ENCODE assay signal across 1 cellular context in the genomic region with DNA sequence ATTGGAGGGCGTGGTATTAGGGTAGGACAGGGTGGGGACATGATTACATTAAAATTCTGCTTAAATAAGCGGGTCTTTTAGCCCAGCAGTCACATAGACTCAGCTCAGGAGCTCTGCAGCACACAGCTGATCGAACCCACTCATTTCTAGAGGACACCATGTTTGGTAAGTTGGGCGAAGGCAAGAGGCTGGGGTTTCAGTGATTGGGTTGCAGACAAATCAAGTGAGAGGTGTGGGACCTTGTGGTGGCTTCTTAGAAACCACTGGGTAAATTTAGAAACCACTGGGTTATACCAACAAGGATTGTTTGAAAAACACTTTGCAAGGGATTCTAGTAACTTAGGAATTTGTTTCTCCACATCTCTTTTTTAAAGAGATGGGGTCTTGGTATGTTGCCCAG.
TF ChIP-seq lines count a peak whose summit lies in the region.

A gene with protein sequence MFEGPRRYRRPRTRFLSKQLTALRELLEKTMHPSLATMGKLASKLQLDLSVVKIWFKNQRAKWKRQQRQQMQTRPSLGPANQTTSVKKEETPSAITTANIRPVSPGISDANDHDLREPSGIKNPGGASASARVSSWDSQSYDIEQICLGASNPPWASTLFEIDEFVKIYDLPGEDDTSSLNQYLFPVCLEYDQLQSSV (plus strand): TSS at position 92 of the 400 bp plus-strand sequence. CDS start 67 bp downstream, at position 159.

TF ChIP-seq in GM23338, 12 proteins besides CTCF, POLR2A, EP300 and RAD21 (continued from another document):
- TF ChIP-seq, protein P1, sequence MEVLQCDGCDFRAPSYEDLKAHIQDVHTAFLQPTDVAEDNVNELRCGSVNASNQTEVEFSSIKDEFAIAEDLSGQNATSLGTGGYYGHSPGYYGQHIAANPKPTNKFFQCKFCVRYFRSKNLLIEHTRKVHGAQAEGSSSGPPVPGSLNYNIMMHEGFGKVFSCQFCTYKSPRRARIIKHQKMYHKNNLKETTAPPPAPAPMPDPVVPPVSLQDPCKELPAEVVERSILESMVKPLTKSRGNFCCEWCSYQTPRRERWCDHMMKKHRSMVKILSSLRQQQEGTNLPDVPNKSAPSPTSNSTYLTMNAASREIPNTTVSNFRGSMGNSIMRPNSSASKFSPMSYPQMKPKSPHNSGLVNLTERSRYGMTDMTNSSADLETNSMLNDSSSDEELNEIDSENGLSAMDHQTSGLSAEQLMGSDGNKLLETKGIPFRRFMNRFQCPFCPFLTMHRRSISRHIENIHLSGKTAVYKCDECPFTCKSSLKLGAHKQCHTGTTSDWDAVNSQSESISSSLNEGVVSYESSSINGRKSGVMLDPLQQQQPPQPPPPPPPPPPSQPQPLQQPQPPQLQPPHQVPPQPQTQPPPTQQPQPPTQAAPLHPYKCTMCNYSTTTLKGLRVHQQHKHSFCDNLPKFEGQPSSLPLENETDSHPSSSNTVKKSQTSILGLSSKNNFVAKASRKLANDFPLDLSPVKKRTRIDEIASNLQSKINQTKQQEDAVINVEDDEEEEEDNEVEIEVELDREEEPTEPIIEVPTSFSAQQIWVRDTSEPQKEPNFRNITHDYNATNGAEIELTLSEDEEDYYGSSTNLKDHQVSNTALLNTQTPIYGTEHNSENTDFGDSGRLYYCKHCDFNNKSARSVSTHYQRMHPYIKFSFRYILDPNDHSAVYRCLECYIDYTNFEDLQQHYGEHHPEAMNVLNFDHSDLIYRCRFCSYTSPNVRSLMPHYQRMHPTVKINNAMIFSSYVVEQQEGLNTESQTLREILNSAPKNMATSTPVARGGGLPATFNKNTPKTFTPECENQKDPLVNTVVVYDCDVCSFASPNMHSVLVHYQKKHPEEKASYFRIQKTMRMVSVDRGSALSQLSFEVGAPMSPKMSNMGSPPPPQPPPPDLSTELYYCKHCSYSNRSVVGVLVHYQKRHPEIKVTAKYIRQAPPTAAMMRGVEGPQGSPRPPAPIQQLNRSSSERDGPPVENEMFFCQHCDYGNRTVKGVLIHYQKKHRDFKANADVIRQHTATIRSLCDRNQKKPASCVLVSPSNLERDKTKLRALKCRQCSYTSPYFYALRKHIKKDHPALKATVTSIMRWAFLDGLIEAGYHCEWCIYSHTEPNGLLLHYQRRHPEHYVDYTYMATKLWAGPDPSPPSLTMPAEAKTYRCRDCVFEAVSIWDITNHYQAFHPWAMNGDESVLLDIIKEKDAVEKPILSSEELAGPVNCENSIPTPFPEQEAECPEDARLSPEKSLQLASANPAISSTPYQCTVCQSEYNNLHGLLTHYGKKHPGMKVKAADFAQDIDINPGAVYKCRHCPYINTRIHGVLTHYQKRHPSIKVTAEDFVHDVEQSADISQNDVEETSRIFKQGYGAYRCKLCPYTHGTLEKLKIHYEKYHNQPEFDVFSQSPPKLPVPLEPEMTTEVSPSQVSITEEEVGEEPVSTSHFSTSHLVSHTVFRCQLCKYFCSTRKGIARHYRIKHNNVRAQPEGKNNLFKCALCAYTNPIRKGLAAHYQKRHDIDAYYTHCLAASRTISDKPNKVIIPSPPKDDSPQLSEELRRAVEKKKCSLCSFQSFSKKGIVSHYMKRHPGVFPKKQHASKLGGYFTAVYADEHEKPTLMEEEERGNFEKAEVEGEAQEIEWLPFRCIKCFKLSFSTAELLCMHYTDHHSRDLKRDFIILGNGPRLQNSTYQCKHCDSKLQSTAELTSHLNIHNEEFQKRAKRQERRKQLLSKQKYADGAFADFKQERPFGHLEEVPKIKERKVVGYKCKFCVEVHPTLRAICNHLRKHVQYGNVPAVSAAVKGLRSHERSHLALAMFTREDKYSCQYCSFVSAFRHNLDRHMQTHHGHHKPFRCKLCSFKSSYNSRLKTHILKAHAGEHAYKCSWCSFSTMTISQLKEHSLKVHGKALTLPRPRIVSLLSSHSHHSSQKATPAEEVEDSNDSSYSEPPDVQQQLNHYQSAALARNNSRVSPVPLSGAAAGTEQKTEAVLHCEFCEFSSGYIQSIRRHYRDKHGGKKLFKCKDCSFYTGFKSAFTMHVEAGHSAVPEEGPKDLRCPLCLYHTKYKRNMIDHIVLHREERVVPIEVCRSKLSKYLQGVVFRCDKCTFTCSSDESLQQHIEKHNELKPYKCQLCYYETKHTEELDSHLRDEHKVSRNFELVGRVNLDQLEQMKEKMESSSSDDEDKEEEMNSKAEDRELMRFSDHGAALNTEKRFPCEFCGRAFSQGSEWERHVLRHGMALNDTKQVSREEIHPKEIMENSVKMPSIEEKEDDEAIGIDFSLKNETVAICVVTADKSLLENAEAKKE (CRISPR knock-in tag; IDR thresholded peaks at IDR 0.05): no peak
- TF ChIP-seq EZH2phosphoT487 (IDR thresholded peaks at IDR 0.05; ENCODE audit: unreplicated experiment): no peak
- TF ChIP-seq, protein P2, sequence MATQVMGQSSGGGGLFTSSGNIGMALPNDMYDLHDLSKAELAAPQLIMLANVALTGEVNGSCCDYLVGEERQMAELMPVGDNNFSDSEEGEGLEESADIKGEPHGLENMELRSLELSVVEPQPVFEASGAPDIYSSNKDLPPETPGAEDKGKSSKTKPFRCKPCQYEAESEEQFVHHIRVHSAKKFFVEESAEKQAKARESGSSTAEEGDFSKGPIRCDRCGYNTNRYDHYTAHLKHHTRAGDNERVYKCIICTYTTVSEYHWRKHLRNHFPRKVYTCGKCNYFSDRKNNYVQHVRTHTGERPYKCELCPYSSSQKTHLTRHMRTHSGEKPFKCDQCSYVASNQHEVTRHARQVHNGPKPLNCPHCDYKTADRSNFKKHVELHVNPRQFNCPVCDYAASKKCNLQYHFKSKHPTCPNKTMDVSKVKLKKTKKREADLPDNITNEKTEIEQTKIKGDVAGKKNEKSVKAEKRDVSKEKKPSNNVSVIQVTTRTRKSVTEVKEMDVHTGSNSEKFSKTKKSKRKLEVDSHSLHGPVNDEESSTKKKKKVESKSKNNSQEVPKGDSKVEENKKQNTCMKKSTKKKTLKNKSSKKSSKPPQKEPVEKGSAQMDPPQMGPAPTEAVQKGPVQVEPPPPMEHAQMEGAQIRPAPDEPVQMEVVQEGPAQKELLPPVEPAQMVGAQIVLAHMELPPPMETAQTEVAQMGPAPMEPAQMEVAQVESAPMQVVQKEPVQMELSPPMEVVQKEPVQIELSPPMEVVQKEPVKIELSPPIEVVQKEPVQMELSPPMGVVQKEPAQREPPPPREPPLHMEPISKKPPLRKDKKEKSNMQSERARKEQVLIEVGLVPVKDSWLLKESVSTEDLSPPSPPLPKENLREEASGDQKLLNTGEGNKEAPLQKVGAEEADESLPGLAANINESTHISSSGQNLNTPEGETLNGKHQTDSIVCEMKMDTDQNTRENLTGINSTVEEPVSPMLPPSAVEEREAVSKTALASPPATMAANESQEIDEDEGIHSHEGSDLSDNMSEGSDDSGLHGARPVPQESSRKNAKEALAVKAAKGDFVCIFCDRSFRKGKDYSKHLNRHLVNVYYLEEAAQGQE (IDR thresholded peaks at IDR 0.05; ENCODE audit: unreplicated experiment): no peak
- TF ChIP-seq CREB1 (CRISPR knock-in tag; IDR thresholded peaks at IDR 0.05; ENCODE audit: low read depth): no peak
